In the genomic region with DNA sequence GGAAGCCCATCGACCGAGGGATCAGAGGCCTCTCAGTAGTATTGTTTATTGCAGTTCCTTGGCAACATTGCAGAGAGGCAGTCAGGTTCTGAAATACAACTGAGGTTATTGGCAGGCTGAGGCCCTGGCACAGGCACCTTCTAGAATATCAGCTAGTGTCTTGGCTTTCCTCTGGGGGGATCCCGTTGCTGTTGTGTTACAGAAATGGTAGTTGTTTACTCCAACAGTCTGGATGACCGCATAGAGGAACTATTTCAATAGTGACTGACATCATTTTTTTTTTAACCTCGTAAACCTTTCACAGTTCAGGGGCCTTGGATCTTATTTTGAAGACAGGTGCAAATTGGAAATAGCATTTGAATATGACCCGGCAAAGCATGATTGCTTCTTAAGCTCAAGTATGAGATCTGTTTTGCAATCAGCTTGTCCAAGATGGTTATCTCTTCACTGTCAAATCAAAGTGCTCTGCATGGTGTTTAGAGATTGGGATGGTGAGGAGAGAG, we compare ENCODE assay signal across 11 cellular contexts.
DNase-seq lines count a peak whose midpoint lies in the region; ATAC-seq, FAIRE-seq and TF ChIP-seq lines count a peak whose summit lies in the region.
"Had no signal": no experiment of that assay in that cellular context is flagged by ENCODE, and none has a peak within 500 bp of the region (broad histone marks: within the 10 kb centered on the region; RNA-seq: fewer than 3 reads in every experiment).

No MANE protein-coding gene starts in this region.

- intact Hi-C loops in left colon (cut with DNase I, micrococcal nuclease), result no loop called here

- H3K27me3 ChIP-seq in skeletal muscle tissue (ENCODE audit: control insufficient read depth in 3 of 3, insufficient read depth in 3 of 3, low read length in 3 of 3), result no peaks in the 10 kb centered on the region

- no peak for TF ChIP-seq CTCF in HEK293 (tag by site-specific recombination; IDR thresholded peaks at IDR 0.05)

- H3K27ac ChIP-seq in HEK293 (ENCODE audit: extremely low read depth, low read depth, low read length) (no peak overlapping the region), skeletal muscle tissue (ENCODE audit: low read depth, low read length) (peak overlapping the region; percentile 94)

- CTCF ChIA-PET in HEK293 (lab: Yijun Ruan, JAX), result interaction anchor here (0.6 kb wide), 1 partner anchor 223 kb away, joined by 4 read pairs; no protein-coding TSS in a partner anchor

- ATAC-seq in left colon (peak; percentile 74), HG03457 (IDR thresholded peaks at IDR 0.05; ENCODE audit: unreplicated experiment) (no peak)

- POLR2A ChIA-PET in HEK293 (lab: Yijun Ruan, JAX), result no interaction called here

- H3K36me3 ChIP-seq in HEK293 (ENCODE audit: control insufficient read depth in 2 of 2, insufficient read depth in 1 of 2, low read length in 2 of 2) (peaks cover 16 to 73% of the 10 kb centered on the region in 2 experiments; a peak in 2 of 3 replicates), skeletal muscle tissue (ENCODE audit: control insufficient read depth in 3 of 3, insufficient read depth in 3 of 3, low read length in 3 of 3) (peaks cover 11 to 23% (median 16%) of the 10 kb centered on the region in 3 donors)

- no peaks in the 10 kb centered on the region for H3K9me3 ChIP-seq in HEK293 (ENCODE audit: control insufficient read depth, insufficient read depth, low read depth, low read length)
- no peaks in the 10 kb centered on the region for H3K9me3 ChIP-seq in skeletal muscle tissue (ENCODE audit: control insufficient read depth in 3 of 3, low read length in 3 of 3)

- H3K4me1 ChIP-seq in HEK293 (ENCODE audit: control insufficient read depth, insufficient read depth, low read length) (no peaks in the 10 kb centered on the region), skeletal muscle tissue (ENCODE audit: control insufficient read depth in 3 of 3, insufficient read depth in 3 of 3, low read length in 3 of 3) (peaks cover 49 to 63% (median 62%) of the 10 kb centered on the region in 3 donors)

- H3K4me3 ChIP-seq in HEK293 (ENCODE audit: low read depth, low read length) (no peak overlapping the region), skeletal muscle tissue (ENCODE audit: low read length in 3 of 3) (peak overlapping the region in 2 of 3 donors; percentile 35 to 52)

- FAIRE-seq in HTR-8/SVneo (lab: Jason Lieb, UNC), result no peak

- peak overlapping the region; percentile 72 to 83 (median 73) for H3K9ac ChIP-seq in skeletal muscle tissue (ENCODE audit: low read depth in 1 of 3, low read length in 3 of 3)

- DNase-seq in cerebellar cortex (ENCODE audit: low spot score) (peak; percentile 28), left colon (peak; percentile 24 to 36), NCI-H748 treated with DMSO at 0.1 percent for 48 hours (lab: John Stamatoyannopoulos, UW) (no peak), NCI-H146 treated with DMSO at 0.1 percent for 48 hours (lab: John Stamatoyannopoulos, UW; ENCODE audit: unreplicated experiment) (no peak), HTR-8/SVneo (ENCODE audit: insufficient read length, low spot score) (no peak)
- DNase-seq: KBM-7, occipital lobe, T-helper 2 cell had no signal

TF ChIP-seq in HEK293, 187 proteins besides CTCF, POLR2A, EP300 and RAD21:
- TF ChIP-seq, protein P1, sequence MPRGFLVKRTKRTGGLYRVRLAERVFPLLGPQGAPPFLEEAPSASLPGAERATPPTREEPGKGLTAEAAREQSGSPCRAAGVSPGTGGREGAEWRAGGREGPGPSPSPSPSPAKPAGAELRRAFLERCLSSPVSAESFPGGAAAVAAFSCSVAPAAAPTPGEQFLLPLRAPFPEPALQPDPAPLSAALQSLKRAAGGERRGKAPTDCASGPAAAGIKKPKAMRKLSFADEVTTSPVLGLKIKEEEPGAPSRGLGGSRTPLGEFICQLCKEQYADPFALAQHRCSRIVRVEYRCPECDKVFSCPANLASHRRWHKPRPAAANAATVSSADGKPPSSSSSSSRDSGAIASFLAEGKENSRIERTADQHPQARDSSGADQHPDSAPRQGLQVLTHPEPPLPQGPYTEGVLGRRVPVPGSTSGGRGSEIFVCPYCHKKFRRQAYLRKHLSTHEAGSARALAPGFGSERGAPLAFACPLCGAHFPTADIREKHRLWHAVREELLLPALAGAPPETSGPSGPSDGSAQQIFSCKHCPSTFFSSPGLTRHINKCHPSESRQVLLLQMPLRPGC (tag by site-specific recombination; IDR thresholded peaks at IDR 0.05), result no peak
- TF ChIP-seq ZNF19 (tag by site-specific recombination; IDR thresholded peaks at IDR 0.05; ENCODE audit: low read depth) (no peak), ZNF621 (tag by site-specific recombination; IDR thresholded peaks at IDR 0.05) (no peak), ZNF629 (tag by site-specific recombination; IDR thresholded peaks at IDR 0.05) (peak; percentile 42; the same call in 1 of the 2 replicates), ZIC2 (tag by site-specific recombination; IDR thresholded peaks at IDR 0.05) (no peak), ZNF221 (tag by site-specific recombination; IDR thresholded peaks at IDR 0.05; ENCODE audit: borderline replicate concordance) (no peak), ZNF623 (tag by site-specific recombination; IDR thresholded peaks at IDR 0.05) (no peak), ZBTB10 (tag by site-specific recombination; IDR thresholded peaks at IDR 0.05) (no peak)
- TF ChIP-seq, protein P2, sequence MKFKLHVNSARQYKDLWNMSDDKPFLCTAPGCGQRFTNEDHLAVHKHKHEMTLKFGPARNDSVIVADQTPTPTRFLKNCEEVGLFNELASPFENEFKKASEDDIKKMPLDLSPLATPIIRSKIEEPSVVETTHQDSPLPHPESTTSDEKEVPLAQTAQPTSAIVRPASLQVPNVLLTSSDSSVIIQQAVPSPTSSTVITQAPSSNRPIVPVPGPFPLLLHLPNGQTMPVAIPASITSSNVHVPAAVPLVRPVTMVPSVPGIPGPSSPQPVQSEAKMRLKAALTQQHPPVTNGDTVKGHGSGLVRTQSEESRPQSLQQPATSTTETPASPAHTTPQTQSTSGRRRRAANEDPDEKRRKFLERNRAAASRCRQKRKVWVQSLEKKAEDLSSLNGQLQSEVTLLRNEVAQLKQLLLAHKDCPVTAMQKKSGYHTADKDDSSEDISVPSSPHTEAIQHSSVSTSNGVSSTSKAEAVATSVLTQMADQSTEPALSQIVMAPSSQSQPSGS (tag by site-specific recombination; IDR thresholded peaks at IDR 0.05; ENCODE audit: low read depth), result 0 out of 2 replicates have a peak, but pooled peaks have one; percentile 7
- TF ChIP-seq, protein P3, sequence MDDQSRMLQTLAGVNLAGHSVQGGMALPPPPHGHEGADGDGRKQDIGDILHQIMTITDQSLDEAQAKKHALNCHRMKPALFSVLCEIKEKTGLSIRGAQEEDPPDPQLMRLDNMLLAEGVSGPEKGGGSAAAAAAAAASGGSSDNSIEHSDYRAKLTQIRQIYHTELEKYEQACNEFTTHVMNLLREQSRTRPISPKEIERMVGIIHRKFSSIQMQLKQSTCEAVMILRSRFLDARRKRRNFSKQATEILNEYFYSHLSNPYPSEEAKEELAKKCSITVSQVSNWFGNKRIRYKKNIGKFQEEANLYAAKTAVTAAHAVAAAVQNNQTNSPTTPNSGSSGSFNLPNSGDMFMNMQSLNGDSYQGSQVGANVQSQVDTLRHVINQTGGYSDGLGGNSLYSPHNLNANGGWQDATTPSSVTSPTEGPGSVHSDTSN (CRISPR knock-in tag; IDR thresholded peaks at IDR 0.05), result no peak

Comparison
In these comparisons a context has a peak if more than half of its experiments do, and no peak if none do; other contexts are left out.
1. DNase-seq: peak in cerebellar cortex (single experiment) and left colon (2 of 2); none in NCI-H748 treated with DMSO at 0.1 percent for 48 hours (single experiment), NCI-H146 treated with DMSO at 0.1 percent for 48 hours (single experiment) and HTR-8/SVneo (single experiment).